1 cellular context compared by ENCODE assay signal in the genomic region with DNA sequence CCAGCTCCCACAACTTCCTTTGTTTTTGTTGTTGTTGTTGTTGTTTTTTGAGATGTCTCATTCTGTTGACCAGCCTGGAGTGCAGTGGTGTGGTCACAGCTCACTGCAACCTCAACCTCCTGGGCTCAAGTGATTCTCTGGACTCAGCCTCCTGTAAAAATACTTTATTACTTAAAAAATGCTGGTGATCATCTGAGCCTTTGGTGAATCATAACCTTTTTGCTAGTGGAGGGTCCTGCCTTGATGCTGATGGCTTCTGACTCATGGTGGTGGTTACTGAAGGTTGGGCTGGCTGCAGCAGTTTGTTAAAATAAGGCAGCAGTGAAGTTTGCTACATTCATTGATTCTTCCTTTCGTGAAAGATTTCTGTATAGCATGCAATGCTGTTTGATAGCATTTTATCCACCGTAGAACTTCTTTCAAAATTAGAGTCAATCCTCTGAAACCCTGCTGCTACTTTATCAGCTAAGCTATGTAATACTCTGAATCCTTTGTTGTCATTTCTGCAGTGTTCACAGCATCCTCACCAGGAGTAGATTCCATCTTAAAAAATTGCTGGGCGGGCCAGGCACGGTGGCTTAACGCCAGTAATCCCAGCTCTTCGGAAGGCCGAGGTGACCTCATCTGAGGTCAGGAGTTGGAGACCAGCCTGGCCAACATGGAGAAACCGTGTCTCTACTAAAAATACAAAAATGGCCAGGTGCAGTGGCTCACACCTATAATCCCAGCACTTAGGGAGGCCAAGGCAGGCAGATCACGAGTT.
TF ChIP-seq lines count a peak whose summit lies in the region.

No MANE protein-coding gene starts in this region.

TF ChIP-seq in WTC11, 78 proteins besides CTCF, POLR2A, EP300 and RAD21 (continued from another document):
- TF ChIP-seq, protein P1, sequence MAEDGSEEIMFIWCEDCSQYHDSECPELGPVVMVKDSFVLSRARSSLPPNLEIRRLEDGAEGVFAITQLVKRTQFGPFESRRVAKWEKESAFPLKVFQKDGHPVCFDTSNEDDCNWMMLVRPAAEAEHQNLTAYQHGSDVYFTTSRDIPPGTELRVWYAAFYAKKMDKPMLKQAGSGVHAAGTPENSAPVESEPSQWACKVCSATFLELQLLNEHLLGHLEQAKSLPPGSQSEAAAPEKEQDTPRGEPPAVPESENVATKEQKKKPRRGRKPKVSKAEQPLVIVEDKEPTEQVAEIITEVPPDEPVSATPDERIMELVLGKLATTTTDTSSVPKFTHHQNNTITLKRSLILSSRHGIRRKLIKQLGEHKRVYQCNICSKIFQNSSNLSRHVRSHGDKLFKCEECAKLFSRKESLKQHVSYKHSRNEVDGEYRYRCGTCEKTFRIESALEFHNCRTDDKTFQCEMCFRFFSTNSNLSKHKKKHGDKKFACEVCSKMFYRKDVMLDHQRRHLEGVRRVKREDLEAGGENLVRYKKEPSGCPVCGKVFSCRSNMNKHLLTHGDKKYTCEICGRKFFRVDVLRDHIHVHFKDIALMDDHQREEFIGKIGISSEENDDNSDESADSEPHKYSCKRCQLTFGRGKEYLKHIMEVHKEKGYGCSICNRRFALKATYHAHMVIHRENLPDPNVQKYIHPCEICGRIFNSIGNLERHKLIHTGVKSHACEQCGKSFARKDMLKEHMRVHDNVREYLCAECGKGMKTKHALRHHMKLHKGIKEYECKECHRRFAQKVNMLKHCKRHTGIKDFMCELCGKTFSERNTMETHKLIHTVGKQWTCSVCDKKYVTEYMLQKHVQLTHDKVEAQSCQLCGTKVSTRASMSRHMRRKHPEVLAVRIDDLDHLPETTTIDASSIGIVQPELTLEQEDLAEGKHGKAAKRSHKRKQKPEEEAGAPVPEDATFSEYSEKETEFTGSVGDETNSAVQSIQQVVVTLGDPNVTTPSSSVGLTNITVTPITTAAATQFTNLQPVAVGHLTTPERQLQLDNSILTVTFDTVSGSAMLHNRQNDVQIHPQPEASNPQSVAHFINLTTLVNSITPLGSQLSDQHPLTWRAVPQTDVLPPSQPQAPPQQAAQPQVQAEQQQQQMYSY (CRISPR knock-in tag; IDR thresholded peaks at IDR 0.05) = no peak
- TF ChIP-seq, protein P2, sequence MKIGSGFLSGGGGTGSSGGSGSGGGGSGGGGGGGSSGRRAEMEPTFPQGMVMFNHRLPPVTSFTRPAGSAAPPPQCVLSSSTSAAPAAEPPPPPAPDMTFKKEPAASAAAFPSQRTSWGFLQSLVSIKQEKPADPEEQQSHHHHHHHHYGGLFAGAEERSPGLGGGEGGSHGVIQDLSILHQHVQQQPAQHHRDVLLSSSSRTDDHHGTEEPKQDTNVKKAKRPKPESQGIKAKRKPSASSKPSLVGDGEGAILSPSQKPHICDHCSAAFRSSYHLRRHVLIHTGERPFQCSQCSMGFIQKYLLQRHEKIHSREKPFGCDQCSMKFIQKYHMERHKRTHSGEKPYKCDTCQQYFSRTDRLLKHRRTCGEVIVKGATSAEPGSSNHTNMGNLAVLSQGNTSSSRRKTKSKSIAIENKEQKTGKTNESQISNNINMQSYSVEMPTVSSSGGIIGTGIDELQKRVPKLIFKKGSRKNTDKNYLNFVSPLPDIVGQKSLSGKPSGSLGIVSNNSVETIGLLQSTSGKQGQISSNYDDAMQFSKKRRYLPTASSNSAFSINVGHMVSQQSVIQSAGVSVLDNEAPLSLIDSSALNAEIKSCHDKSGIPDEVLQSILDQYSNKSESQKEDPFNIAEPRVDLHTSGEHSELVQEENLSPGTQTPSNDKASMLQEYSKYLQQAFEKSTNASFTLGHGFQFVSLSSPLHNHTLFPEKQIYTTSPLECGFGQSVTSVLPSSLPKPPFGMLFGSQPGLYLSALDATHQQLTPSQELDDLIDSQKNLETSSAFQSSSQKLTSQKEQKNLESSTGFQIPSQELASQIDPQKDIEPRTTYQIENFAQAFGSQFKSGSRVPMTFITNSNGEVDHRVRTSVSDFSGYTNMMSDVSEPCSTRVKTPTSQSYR (CRISPR knock-in tag; IDR thresholded peaks at IDR 0.05) = no peak
- no peak for TF ChIP-seq ZNF232 (CRISPR knock-in tag; IDR thresholded peaks at IDR 0.05)
- TF ChIP-seq FOXK1 (CRISPR knock-in tag; IDR thresholded peaks at IDR 0.05) = no peak
- TF ChIP-seq, protein P3, sequence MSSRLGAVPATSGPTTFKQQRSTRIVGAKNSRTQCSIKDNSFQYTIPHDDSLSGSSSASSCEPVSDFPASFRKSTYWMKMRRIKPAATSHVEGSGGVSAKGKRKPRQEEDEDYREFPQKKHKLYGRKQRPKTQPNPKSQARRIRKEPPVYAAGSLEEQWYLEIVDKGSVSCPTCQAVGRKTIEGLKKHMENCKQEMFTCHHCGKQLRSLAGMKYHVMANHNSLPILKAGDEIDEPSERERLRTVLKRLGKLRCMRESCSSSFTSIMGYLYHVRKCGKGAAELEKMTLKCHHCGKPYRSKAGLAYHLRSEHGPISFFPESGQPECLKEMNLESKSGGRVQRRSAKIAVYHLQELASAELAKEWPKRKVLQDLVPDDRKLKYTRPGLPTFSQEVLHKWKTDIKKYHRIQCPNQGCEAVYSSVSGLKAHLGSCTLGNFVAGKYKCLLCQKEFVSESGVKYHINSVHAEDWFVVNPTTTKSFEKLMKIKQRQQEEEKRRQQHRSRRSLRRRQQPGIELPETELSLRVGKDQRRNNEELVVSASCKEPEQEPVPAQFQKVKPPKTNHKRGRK (CRISPR knock-in tag; IDR thresholded peaks at IDR 0.05; ENCODE audit: borderline replicate concordance) = no peak
- no peak for TF ChIP-seq SP1 (CRISPR knock-in tag; conservative IDR thresholded peaks at IDR 0.05)
- TF ChIP-seq, protein P4, sequence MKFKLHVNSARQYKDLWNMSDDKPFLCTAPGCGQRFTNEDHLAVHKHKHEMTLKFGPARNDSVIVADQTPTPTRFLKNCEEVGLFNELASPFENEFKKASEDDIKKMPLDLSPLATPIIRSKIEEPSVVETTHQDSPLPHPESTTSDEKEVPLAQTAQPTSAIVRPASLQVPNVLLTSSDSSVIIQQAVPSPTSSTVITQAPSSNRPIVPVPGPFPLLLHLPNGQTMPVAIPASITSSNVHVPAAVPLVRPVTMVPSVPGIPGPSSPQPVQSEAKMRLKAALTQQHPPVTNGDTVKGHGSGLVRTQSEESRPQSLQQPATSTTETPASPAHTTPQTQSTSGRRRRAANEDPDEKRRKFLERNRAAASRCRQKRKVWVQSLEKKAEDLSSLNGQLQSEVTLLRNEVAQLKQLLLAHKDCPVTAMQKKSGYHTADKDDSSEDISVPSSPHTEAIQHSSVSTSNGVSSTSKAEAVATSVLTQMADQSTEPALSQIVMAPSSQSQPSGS (CRISPR knock-in tag; IDR thresholded peaks at IDR 0.05; ENCODE audit: borderline replicate concordance, low read depth) = no peak
- no peak for TF ChIP-seq TEAD1 (CRISPR knock-in tag; IDR thresholded peaks at IDR 0.05)
- no peak for TF ChIP-seq ATF1 (CRISPR knock-in tag; IDR thresholded peaks at IDR 0.05)
- no peak for TF ChIP-seq CREB1 (CRISPR knock-in tag; IDR thresholded peaks at IDR 0.05)
TF ChIP-seq in WTC11: peak in this region for 0.
